In the genomic region with DNA sequence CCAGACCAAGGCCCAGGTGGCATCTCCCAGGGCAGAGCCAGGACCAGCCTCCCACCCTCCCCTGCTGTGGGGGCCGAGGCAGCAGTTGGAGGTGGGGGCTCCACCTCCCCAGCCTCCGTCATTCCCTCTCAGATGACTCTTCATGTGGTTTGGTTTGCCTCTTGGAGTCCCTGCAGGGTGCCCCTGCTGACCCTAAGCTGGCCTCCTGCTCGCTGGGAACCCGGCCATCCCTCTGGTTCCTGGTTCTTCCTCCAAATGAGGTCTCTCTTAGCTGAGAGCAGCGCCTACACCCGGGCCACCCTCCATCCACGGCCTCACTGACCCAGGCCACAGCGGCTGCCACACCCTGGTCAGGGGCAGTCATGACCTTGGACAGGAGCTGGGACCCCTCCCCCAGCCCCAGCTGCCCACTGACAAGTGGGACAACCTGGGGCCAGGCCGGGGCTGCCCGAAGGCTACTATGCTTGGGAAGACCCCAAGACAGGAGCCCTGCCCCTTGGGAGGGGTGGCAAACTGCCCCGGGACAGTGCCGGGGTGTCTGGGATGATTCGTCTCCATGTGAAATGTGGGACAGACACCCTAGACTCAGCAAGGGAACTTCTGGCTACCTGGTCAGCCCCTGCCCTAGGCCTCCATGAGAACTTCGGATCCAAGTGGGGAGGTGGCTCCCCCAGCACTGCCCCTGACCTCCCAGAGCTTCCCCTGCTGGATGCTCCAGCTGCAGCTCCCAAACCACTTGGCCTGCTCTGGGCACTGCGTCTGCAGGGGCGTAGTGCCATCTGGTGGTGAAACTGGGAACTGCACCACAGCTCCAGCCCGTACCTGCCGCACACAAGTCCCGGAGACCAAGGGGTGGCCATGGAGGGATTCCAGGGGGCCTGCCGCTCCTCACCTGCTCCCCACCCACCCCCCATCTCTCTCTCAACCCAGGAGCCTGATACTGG, we compare ENCODE assay signal across 7 cellular contexts.
DNase-seq lines count a peak whose midpoint lies in the region; ATAC-seq, FAIRE-seq and TF ChIP-seq lines count a peak whose summit lies in the region.

No MANE protein-coding gene starts in this region.

- H3K27me3 ChIP-seq in astrocyte (ENCODE audit: insufficient read depth, low read length): no peaks in the 10 kb centered on the region
- peaks cover 0 to 5% (median 0%) of the 10 kb centered on the region in 3 donors for H3K27me3 ChIP-seq in sigmoid colon

- DNase-seq in NCI-H128 (lab: John Stamatoyannopoulos, UW; ENCODE audit: unreplicated experiment) (peak; percentile 3), T-helper 22 cell (ENCODE audit: low read depth) (peak; percentile 41), astrocyte (ENCODE audit: low read depth) (peak; percentile 48), hepatic stellate cell (ENCODE audit: low spot score) (peak; percentile 93), sigmoid colon (peak; percentile 87)

- no peak for ATAC-seq in GM18519 (IDR thresholded peaks at IDR 0.05; ENCODE audit: low FRiP score, unreplicated experiment)

- no peaks in the 10 kb centered on the region for H3K79me2 ChIP-seq in astrocyte (ENCODE audit: insufficient read depth, low read length)

- TF ChIP-seq CTCF in GM12873 (IDR thresholded peaks at IDR 0.05; ENCODE audit: insufficient read depth, low read depth, low read length, missing control alignments) (peak; percentile 98), astrocyte (IDR thresholded peaks at IDR 0.05; ENCODE audit: insufficient read depth, low read depth, low read length) (peak; percentile 70), sigmoid colon (IDR thresholded peaks at IDR 0.05) (peak; percentile 88 to 99 (median 98))

- no peak for FAIRE-seq in astrocyte (lab: Jason Lieb, UNC)

- no peak overlapping the region for H3K9ac ChIP-seq in astrocyte (ENCODE audit: low read length)

- H3K4me1 Mint-ChIP-seq in astrocyte (ENCODE audit: low read depth, unreplicated experiment): no peaks in the 10 kb centered on the region

- no peaks in the 10 kb centered on the region for H4K20me1 ChIP-seq in astrocyte (ENCODE audit: insufficient read depth, low read length)

- no peaks in the 10 kb centered on the region for H3K9me3 ChIP-seq in astrocyte (ENCODE audit: insufficient read depth, low read depth, low read length)
- H3K9me3 ChIP-seq in sigmoid colon: no peaks in the 10 kb centered on the region

- TF ChIP-seq EP300 in sigmoid colon (IDR thresholded peaks at IDR 0.05): no peak

- H3K4me1 ChIP-seq in astrocyte (ENCODE audit: insufficient read depth, low read length): no peaks in the 10 kb centered on the region
- H3K4me1 ChIP-seq in sigmoid colon: peaks cover 0 to 8% (median 0%) of the 10 kb centered on the region in 4 donors

- H3K4me3 ChIP-seq in astrocyte (ENCODE audit: insufficient read depth, low read depth, low read length): no peak overlapping the region
- no peak overlapping the region for H3K4me3 ChIP-seq in sigmoid colon

- H3K9me3 Mint-ChIP-seq in astrocyte (ENCODE audit: unreplicated experiment): no peaks in the 10 kb centered on the region

- intact Hi-C loops in sigmoid colon (cut with DNase I): loop anchor here (1.0 to 10.0 kb wide), 4 partner anchors 70 to 431 kb away; no protein-coding TSS in a partner anchor

- no peak for TF ChIP-seq POLR2A in sigmoid colon (IDR thresholded peaks at IDR 0.05)

- no peak overlapping the region for H3K4me3 Mint-ChIP-seq in astrocyte (ENCODE audit: unreplicated experiment)

- H2AFZ ChIP-seq in astrocyte (ENCODE audit: low read depth, low read length): no peak overlapping the region

- H3K27ac Mint-ChIP-seq in astrocyte (ENCODE audit: unreplicated experiment): no peak overlapping the region

- H3K27me3 Mint-ChIP-seq in astrocyte (ENCODE audit: low read depth, unreplicated experiment): peaks cover 20% of the 10 kb centered on the region

- H3K4me2 ChIP-seq in astrocyte (ENCODE audit: low read length): no peak overlapping the region

- H3K36me3 ChIP-seq in astrocyte (ENCODE audit: insufficient read depth, low read length) (no peaks in the 10 kb centered on the region), sigmoid colon (no peaks in the 10 kb centered on the region)

- WGBS in sigmoid colon, 2 donors: 41 to 48% methylated on average over 20 of the region's 20 CpGs

- no peak overlapping the region for H3K27ac ChIP-seq in astrocyte (ENCODE audit: low read depth, low read length)
- H3K27ac ChIP-seq in sigmoid colon: no peak overlapping the region

- no peaks in the 10 kb centered on the region for H3K36me3 Mint-ChIP-seq in astrocyte (ENCODE audit: low read depth, unreplicated experiment)

Comparison
In these comparisons a context has a peak if more than half of its experiments do, and no peak if none do; other contexts are left out.
1. DNase-seq: peak in every context shown above with its lines; median percentile 93 in hepatic stellate cell; 87 in sigmoid colon; 48 in astrocyte; 41 in T-helper 22 cell; 3 in NCI-H128.